ENCODE assay signal across 2 cellular contexts in the genomic region with DNA sequence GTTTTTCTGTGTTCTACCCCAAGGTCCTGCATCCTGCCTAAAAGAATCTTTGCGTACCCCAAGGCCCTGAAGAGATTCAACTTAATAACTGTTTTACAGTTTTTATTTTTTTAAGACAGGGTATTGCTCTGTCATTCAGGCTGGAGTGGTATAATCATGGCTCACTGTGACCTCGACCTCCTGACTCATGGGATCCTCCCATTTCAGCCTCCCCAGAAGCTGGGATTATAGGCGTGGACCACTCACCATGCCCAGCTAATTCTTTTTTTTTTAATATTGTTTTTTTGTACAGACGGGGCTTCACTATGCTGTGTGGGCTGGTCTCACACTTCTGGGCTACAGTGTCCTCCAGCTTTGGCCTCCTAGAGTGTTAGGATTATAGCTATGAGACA.
TF ChIP-seq lines count a peak whose summit lies in the region.

No MANE protein-coding gene starts in this region.

TF ChIP-seq in IMR-90, 13 proteins besides CTCF, POLR2A, EP300 and RAD21:
- peak; percentile 45; the same call in 1 of the 2 replicates for TF ChIP-seq NFE2L2 (IDR thresholded peaks at IDR 0.05; ENCODE audit: low read depth, low read length)
- TF ChIP-seq RCOR1 (IDR thresholded peaks at IDR 0.05; ENCODE audit: insufficient replicate concordance, low read length), result no peak

TF ChIP-seq in SK-N-SH, 30 proteins besides CTCF, POLR2A, EP300 and RAD21:
- no peak for TF ChIP-seq GATA2 (CRISPR knock-in tag; IDR thresholded peaks at IDR 0.05)
- TF ChIP-seq YY1 (IDR thresholded peaks at IDR 0.05; ENCODE audit: low read depth), result no peak
- TF ChIP-seq, protein P1, sequence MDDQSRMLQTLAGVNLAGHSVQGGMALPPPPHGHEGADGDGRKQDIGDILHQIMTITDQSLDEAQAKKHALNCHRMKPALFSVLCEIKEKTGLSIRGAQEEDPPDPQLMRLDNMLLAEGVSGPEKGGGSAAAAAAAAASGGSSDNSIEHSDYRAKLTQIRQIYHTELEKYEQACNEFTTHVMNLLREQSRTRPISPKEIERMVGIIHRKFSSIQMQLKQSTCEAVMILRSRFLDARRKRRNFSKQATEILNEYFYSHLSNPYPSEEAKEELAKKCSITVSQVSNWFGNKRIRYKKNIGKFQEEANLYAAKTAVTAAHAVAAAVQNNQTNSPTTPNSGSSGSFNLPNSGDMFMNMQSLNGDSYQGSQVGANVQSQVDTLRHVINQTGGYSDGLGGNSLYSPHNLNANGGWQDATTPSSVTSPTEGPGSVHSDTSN (IDR thresholded peaks at IDR 0.05), result no peak
- no peak for TF ChIP-seq EZH2phosphoT487 (IDR thresholded peaks at IDR 0.05; ENCODE audit: borderline replicate concordance, low read depth)
- no peak for TF ChIP-seq CHD2 (IDR thresholded peaks at IDR 0.05; ENCODE audit: low read length, partially characterized antibody)
- no peak for TF ChIP-seq RFX5 (IDR thresholded peaks at IDR 0.05; ENCODE audit: low read length)
- no peak for TF ChIP-seq FOXM1 (IDR thresholded peaks at IDR 0.05; ENCODE audit: low read depth)
- TF ChIP-seq ELF1 (IDR thresholded peaks at IDR 0.05), result no peak
- TF ChIP-seq POLR2AphosphoS5 (IDR thresholded peaks at IDR 0.05; ENCODE audit: low read depth, low read length), result no peak
- no peak for TF ChIP-seq NFIC (IDR thresholded peaks at IDR 0.05; ENCODE audit: borderline replicate concordance)
- TF ChIP-seq, protein P2, sequence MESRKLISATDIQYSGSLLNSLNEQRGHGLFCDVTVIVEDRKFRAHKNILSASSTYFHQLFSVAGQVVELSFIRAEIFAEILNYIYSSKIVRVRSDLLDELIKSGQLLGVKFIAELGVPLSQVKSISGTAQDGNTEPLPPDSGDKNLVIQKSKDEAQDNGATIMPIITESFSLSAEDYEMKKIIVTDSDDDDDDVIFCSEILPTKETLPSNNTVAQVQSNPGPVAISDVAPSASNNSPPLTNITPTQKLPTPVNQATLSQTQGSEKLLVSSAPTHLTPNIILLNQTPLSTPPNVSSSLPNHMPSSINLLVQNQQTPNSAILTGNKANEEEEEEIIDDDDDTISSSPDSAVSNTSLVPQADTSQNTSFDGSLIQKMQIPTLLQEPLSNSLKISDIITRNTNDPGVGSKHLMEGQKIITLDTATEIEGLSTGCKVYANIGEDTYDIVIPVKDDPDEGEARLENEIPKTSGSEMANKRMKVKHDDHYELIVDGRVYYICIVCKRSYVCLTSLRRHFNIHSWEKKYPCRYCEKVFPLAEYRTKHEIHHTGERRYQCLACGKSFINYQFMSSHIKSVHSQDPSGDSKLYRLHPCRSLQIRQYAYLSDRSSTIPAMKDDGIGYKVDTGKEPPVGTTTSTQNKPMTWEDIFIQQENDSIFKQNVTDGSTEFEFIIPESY (IDR thresholded peaks at IDR 0.05; ENCODE audit: borderline replicate concordance, low read depth), result no peak
- no peak for TF ChIP-seq SMC3 (IDR thresholded peaks at IDR 0.05; ENCODE audit: low read depth, low read length)
- TF ChIP-seq JUND (IDR thresholded peaks at IDR 0.05), result no peak
- TF ChIP-seq, protein P3, sequence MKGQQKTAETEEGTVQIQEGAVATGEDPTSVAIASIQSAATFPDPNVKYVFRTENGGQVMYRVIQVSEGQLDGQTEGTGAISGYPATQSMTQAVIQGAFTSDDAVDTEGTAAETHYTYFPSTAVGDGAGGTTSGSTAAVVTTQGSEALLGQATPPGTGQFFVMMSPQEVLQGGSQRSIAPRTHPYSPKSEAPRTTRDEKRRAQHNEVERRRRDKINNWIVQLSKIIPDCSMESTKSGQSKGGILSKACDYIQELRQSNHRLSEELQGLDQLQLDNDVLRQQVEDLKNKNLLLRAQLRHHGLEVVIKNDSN (IDR thresholded peaks at IDR 0.05; ENCODE audit: borderline replicate concordance, low read depth), result no peak
